In genomic region chr9:128893354-128893753, GRCh38 we compare ENCODE assay signal across 13 cellular contexts. TPM values are rescaled to one million over a fixed set of nuclear protein-coding genes. Genes with fewer than 3 reads are reported as not detected.
DNase-seq lines count a peak whose midpoint lies in the region; ATAC-seq, FAIRE-seq and TF ChIP-seq lines count a peak whose summit lies in the region.
"Had no signal": no experiment of that assay in that cellular context is flagged by ENCODE, and none has a peak within 500 bp of the region (broad histone marks: within the 10 kb centered on the region; RNA-seq: fewer than 3 reads in every experiment).

No MANE protein-coding gene starts in this region.

- 80% methylated on average over 6 of the region's 8 CpGs for WGBS in right lobe of liver (ENCODE audit: insufficient coverage, low coverage, low lambda C conversion rate, missing lambda C conversion rate)
- WGBS in HepG2 (ENCODE audit: low lambda C conversion rate), result 100% methylated on average over 8 of the region's 8 CpGs

- no peaks in the 10 kb centered on the region for H3K9me3 Mint-ChIP-seq in natural killer cell

- CTCF ChIA-PET in HepG2 (lab: Yijun Ruan, JAX; ENCODE audit: low intra/inter-chr PET ratio, low total read pairs), result no interaction called here
- CTCF ChIA-PET in OCI-LY7 (lab: Charles Lee; ENCODE audit: unreplicated experiment), result no interaction called here

- H3K27ac Mint-ChIP-seq in natural killer cell, result peak overlapping the region; percentile 85 to 95

- TF ChIP-seq CTCF in right lobe of liver (IDR thresholded peaks at IDR 0.05) (no peak), HepG2 (CRISPR knock-in tag; IDR thresholded peaks at IDR 0.05) (no peak), natural killer cell (IDR thresholded peaks at IDR 0.05) (no peak), vagina (IDR thresholded peaks at IDR 0.05) (no peak), OCI-LY7 (conservative IDR thresholded peaks at IDR 0.05; ENCODE audit: low read length) (no peak)

- TF ChIP-seq EP300 in HepG2 (IDR thresholded peaks at IDR 0.05; ENCODE audit: low read depth in 2 of 2, low read length in 2 of 2), result no peak
- TF ChIP-seq EP300 in HepG2 (CRISPR knock-in tag; IDR thresholded peaks at IDR 0.05; ENCODE audit: borderline replicate concordance), result no peak

- peaks cover 47 to 68% of the 10 kb centered on the region in 2 donors for H3K4me1 Mint-ChIP-seq in natural killer cell

- no peaks in the 10 kb centered on the region for H3K27me3 ChIP-seq in right lobe of liver
- H3K27me3 ChIP-seq in HepG2 (ENCODE audit: control insufficient read depth in 1 of 2, insufficient read depth in 2 of 2, low read length in 2 of 2), result no peaks in the 10 kb centered on the region
- no peaks in the 10 kb centered on the region for H3K27me3 ChIP-seq in vagina
- H3K27me3 ChIP-seq: SJSA1 had no signal

- H3K4me3 Mint-ChIP-seq in natural killer cell, result peak overlapping the region; percentile 38
- H3K4me3 Mint-ChIP-seq: CD14-positive monocyte had no signal

- H4K20me1 ChIP-seq in HepG2 (ENCODE audit: insufficient read depth, low read length), result no peaks in the 10 kb centered on the region
- no peaks in the 10 kb centered on the region for H4K20me1 ChIP-seq in OCI-LY7 (ENCODE audit: insufficient read depth, low read length)

- no peaks in the 10 kb centered on the region for H3K9me3 ChIP-seq in right lobe of liver
- H3K9me3 ChIP-seq in HepG2 (ENCODE audit: low read length), result no peaks in the 10 kb centered on the region
- H3K9me3 ChIP-seq in vagina, result no peaks in the 10 kb centered on the region
- no peaks in the 10 kb centered on the region for H3K9me3 ChIP-seq in OCI-LY7 (ENCODE audit: low read length)
- H3K9me3 ChIP-seq: SJSA1 had no signal

- H3K9me2 ChIP-seq in OCI-LY7 (ENCODE audit: insufficient read depth, low read length), result no peaks in the 10 kb centered on the region

- in situ Hi-C loops in HepG2 (cut with HindIII; ENCODE audit: extremely low pct_ligation_motif_present, low pct_unique_long_range_greater_than_20kb), result no loop called here

- no peaks in the 10 kb centered on the region for H3K27me3 Mint-ChIP-seq in natural killer cell (ENCODE audit: low read depth in 2 of 2)

- H3K9ac ChIP-seq in HepG2 (ENCODE audit: insufficient read depth, low read depth, low read length), result no peak overlapping the region
- H3K9ac ChIP-seq: parathyroid adenoma had no signal

- no peak for ATAC-seq in right lobe of liver
- no peak for ATAC-seq in HepG2
- ATAC-seq in natural killer cell, result peak in 1 of 3 donors; percentile 24

- DNase-seq in right lobe of liver (no peak), HepG2 (ENCODE audit: low spot score) (no peak), natural killer cell (no peak), vagina (ENCODE audit: extremely low spot score in 2 of 2) (no peak), OCI-LY7 (ENCODE audit: low spot score) (no peak), germinal center (ENCODE audit: low spot score) (no peak), NCI-H524 treated with DMSO at 0.1 percent for 48 hours (lab: John Stamatoyannopoulos, UW) (no peak)
- DNase-seq: activated CD8-positive, alpha-beta memory T cell treated with anti-CD3 and anti-CD28 coated beads for 24 hours; NCI-H2107 had no signal

- H2AFZ ChIP-seq in HepG2 (ENCODE audit: low read length), result no peak overlapping the region
- H2AFZ ChIP-seq in OCI-LY7 (ENCODE audit: low read length), result no peak overlapping the region

- H3K79me2 ChIP-seq in HepG2 (ENCODE audit: insufficient read depth, low read length) (peaks cover 13% of the 10 kb centered on the region), OCI-LY7 (ENCODE audit: insufficient read depth, low read depth, low read length) (no peaks in the 10 kb centered on the region)

- BruUV-seq in HepG2 (replicated peaks; lab: Mats Ljungman, UMichigan) (no TSS peak), OCI-LY7 (replicated peaks; lab: Mats Ljungman, UMichigan) (no TSS peak)

- H3K27ac ChIP-seq in right lobe of liver (peak overlapping the region; percentile 46 to 69 (median 63)), HepG2 (ENCODE audit: extremely low read length, insufficient read depth, low read length) (no peak overlapping the region), cingulate gyrus (ENCODE audit: low read depth, low read length) (peak overlapping the region; percentile 98), vagina (peak overlapping the region; percentile 97), OCI-LY7 (ENCODE audit: low read depth, low read length, poor library complexity, severe bottlenecking) (no peak overlapping the region)

- H3K4me1 ChIP-seq in right lobe of liver (peaks cover 0 to 13% (median 6%) of the 10 kb centered on the region in 4 donors), HepG2 (ENCODE audit: insufficient read depth, low read length) (no peaks in the 10 kb centered on the region), vagina (peaks cover 78% of the 10 kb centered on the region), OCI-LY7 (ENCODE audit: insufficient read depth, low read length, poor library complexity, severe bottlenecking) (peaks cover 7% of the 10 kb centered on the region)
- H3K4me1 ChIP-seq: parathyroid adenoma had no signal

- POLR2A ChIA-PET in HepG2 (lab: Yijun Ruan, JAX), result no interaction called here
- POLR2A ChIA-PET in OCI-LY7 (lab: Charles Lee), result no interaction called here

- H3K36me3 Mint-ChIP-seq in natural killer cell, result no peaks in the 10 kb centered on the region

- TF ChIP-seq RAD21 in HepG2 (CRISPR knock-in tag; IDR thresholded peaks at IDR 0.05), result no peak

- H3K4me2 ChIP-seq in HepG2 (ENCODE audit: low read depth, low read length), result no peak overlapping the region
- no peak overlapping the region for H3K4me2 ChIP-seq in OCI-LY7 (ENCODE audit: low read length)

- H3K36me3 ChIP-seq in right lobe of liver (peaks cover 0 to 6% (median 5%) of the 10 kb centered on the region in 4 donors), HepG2 (replicated peaks in 1 of 2; ENCODE audit: control insufficient read depth in 1 of 2, insufficient read depth in 2 of 2, low read length in 2 of 2) (peaks cover 20 to 67% of the 10 kb centered on the region in 2 experiments; a peak in 4 of 5 replicates), vagina (peaks cover 0 to 27% of the 10 kb centered on the region in 2 donors), OCI-LY7 (ENCODE audit: insufficient read depth, low read length) (peaks cover 82% of the 10 kb centered on the region)

- no peak for TF ChIP-seq POLR2A in right lobe of liver (IDR thresholded peaks at IDR 0.05)
- TF ChIP-seq POLR2A in HepG2 (IDR thresholded peaks at IDR 0.05; ENCODE audit: insufficient read depth in 1 of 2, low read depth in 2 of 2, low read length in 2 of 2), result no peak
- no peak for TF ChIP-seq POLR2A in vagina (IDR thresholded peaks at IDR 0.05)

- intact Hi-C loops in right lobe of liver (cut with DNase I), result no loop called here
- intact Hi-C loops in HepG2 (cut with micrococcal nuclease; ENCODE audit: unreplicated experiment), result no loop called here
- intact Hi-C loops in natural killer cell (cut with micrococcal nuclease), result no loop called here
- intact Hi-C loops in vagina (cut with DNase I), result no loop called here
- intact Hi-C loops in OCI-LY7 (cut with micrococcal nuclease; ENCODE audit: unreplicated experiment), result no loop called here

- no peak for FAIRE-seq in HepG2 (lab: Jason Lieb, UNC)

- H3K4me3 ChIP-seq in right lobe of liver (no peak overlapping the region), HepG2 (replicated peaks in 1 of 3; ENCODE audit: insufficient read depth in 1 of 3, low read depth in 2 of 3, low read length in 3 of 3) (no peak overlapping the region), vagina (no peak overlapping the region), OCI-LY7 (ENCODE audit: low read depth, low read length, poor library complexity, severe bottlenecking) (no peak overlapping the region)
- H3K4me3 ChIP-seq: SJSA1 had no signal

RNA-seq across cellular contexts. Expression of gene LRRC8A, which starts 11.4 kb away (rescaled TPM):
- total RNA-seq in right lobe of liver, result 10 to 100 TPM in 5 of 6 experiments, 1 to 10 TPM in 1; 8.6 to 46.1 (median 22.1) TPM
- 10.0 and 16.1 TPM in 2 replicates for total RNA-seq in HepG2 (2016; rRNA removed; fragmentation: Illumina TruSeq; extraction: Trizol)
- 3.1 and 3.7 TPM in 2 replicates for total RNA-seq in HepG2 (2016; cell fraction: cytosol; rRNA removed; fragmentation: Illumina TruSeq; extraction: Trizol; ENCODE audit: low read depth)
- total RNA-seq in HepG2 (2016; cell fraction: insoluble cytoplasmic fraction; rRNA removed; fragmentation: Illumina TruSeq; extraction: Trizol), result 8.4 and 15.9 TPM in 2 replicates
- total RNA-seq in HepG2 (2016; cell fraction: membrane; rRNA removed; fragmentation: Illumina TruSeq; extraction: Trizol), result 12.4 and 13.1 TPM in 2 replicates
- total RNA-seq in HepG2 (2016; cell fraction: nucleus; rRNA removed; fragmentation: Illumina TruSeq; extraction: Trizol), result 13.9 and 14.0 TPM in 2 replicates
- 40.6 and 44.8 TPM in 2 replicates for polyA plus RNA-seq in HepG2 (2011; rRNA removed)
- 38.4 and 46.2 TPM in 2 replicates for polyA plus RNA-seq in HepG2 (2011; cell fraction: cytosol; rRNA removed)
- polyA plus RNA-seq in HepG2 (2011; cell fraction: nucleus; rRNA removed), result 29.0 and 30.1 TPM in 2 replicates
- polyA plus RNA-seq in HepG2 (2012), result 15.7 and 19.9 TPM in 2 replicates
- polyA plus RNA-seq in HepG2 (2016; cell fraction: cytosol; fragmentation: Illumina TruSeq; extraction: Trizol; ENCODE audit: low read depth), result 2.4 and 2.7 TPM in 2 replicates
- polyA plus RNA-seq in HepG2 (2016; cell fraction: insoluble cytoplasmic fraction; fragmentation: Illumina TruSeq; extraction: Trizol; ENCODE audit: low read depth), result 9.1 and 10.7 TPM in 2 replicates
- 9.0 and 9.9 TPM in 2 replicates for polyA plus RNA-seq in HepG2 (2016; cell fraction: membrane; fragmentation: Illumina TruSeq; extraction: Trizol; ENCODE audit: low read depth)
- 19.9 and 20.5 TPM in 2 replicates for polyA plus RNA-seq in HepG2 (2016; cell fraction: nucleus; fragmentation: Illumina TruSeq; extraction: Trizol; ENCODE audit: insufficient read depth, low read depth)
- polyA minus RNA-seq in HepG2 (2011; rRNA and poly(A)+ RNA removed; ENCODE audit: low replicate concordance), result 77.3 and 88.9 TPM in 2 replicates
- 24.8 and 26.8 TPM in 2 replicates for polyA minus RNA-seq in HepG2 (2011; cell fraction: cytosol; rRNA and poly(A)+ RNA removed)
- 14.4 TPM in 2 replicates for polyA minus RNA-seq in HepG2 (2011; cell fraction: nucleus; rRNA and poly(A)+ RNA removed)
- 10 to 100 TPM; 60.0 to 82.9 (median 67.9) TPM for total RNA-seq in natural killer cell
- total RNA-seq in vagina, result 110 TPM
- total RNA-seq in OCI-LY7 (2014; rRNA removed; shearing (Covaris generic)), result 20.0 and 26.9 TPM in 2 replicates
- 21.0 and 22.9 TPM in 2 replicates for total RNA-seq in OCI-LY7 (2022)

RNA-seq across cellular contexts. Expression of gene KYAT1, which starts 11.6 kb away (rescaled TPM):
- total RNA-seq in right lobe of liver (10 to 100 TPM in 4 of 6 experiments, 1 to 10 TPM in 2; 7.2 to 12.7 (median 10.4) TPM), HepG2 (2016; rRNA removed; fragmentation: Illumina TruSeq; extraction: Trizol) (5.6 and 9.2 TPM in 2 replicates), natural killer cell (10 to 100 TPM in 1 of 3 donors, 1 to 10 TPM in 2; 8.9 to 11.3 (median 9.1) TPM), vagina (11.0 TPM), OCI-LY7 (2022) (28.3 and 34.5 TPM in 2 replicates)
- 2.0 and 2.8 TPM in 2 replicates for total RNA-seq in HepG2 (2016; cell fraction: cytosol; rRNA removed; fragmentation: Illumina TruSeq; extraction: Trizol; ENCODE audit: low read depth)
- 6.1 and 10.3 TPM in 2 replicates for total RNA-seq in HepG2 (2016; cell fraction: insoluble cytoplasmic fraction; rRNA removed; fragmentation: Illumina TruSeq; extraction: Trizol)
- total RNA-seq in HepG2 (2016; cell fraction: membrane; rRNA removed; fragmentation: Illumina TruSeq; extraction: Trizol), result 3.5 and 4.0 TPM in 2 replicates
- total RNA-seq in HepG2 (2016; cell fraction: nucleus; rRNA removed; fragmentation: Illumina TruSeq; extraction: Trizol), result 13.5 and 14.4 TPM in 2 replicates
- 46.5 and 58.4 TPM in 2 replicates for polyA plus RNA-seq in HepG2 (2011; rRNA removed)
- polyA plus RNA-seq in HepG2 (2011; cell fraction: cytosol; rRNA removed), result 22.3 and 28.7 TPM in 2 replicates
- 274 and 317 TPM in 2 replicates for polyA plus RNA-seq in HepG2 (2011; cell fraction: nucleus; rRNA removed)
- polyA plus RNA-seq in HepG2 (2012), result 22.3 and 32.9 TPM in 2 replicates
- polyA plus RNA-seq in HepG2 (2016; cell fraction: cytosol; fragmentation: Illumina TruSeq; extraction: Trizol; ENCODE audit: low read depth), result 1.4 and 1.9 TPM in 2 replicates
- polyA plus RNA-seq in HepG2 (2016; cell fraction: insoluble cytoplasmic fraction; fragmentation: Illumina TruSeq; extraction: Trizol; ENCODE audit: low read depth), result 4.9 and 6.1 TPM in 2 replicates
- 1.7 and 2.4 TPM in 2 replicates for polyA plus RNA-seq in HepG2 (2016; cell fraction: membrane; fragmentation: Illumina TruSeq; extraction: Trizol; ENCODE audit: low read depth)
- 34.5 and 36.6 TPM in 2 replicates for polyA plus RNA-seq in HepG2 (2016; cell fraction: nucleus; fragmentation: Illumina TruSeq; extraction: Trizol; ENCODE audit: insufficient read depth, low read depth)
- polyA minus RNA-seq in HepG2 (2011; rRNA and poly(A)+ RNA removed; ENCODE audit: low replicate concordance), result 38.2 and 47.2 TPM in 2 replicates
- polyA minus RNA-seq in HepG2 (2011; cell fraction: cytosol; rRNA and poly(A)+ RNA removed), result 9.3 and 15.4 TPM in 2 replicates
- 48.0 and 50.7 TPM in 2 replicates for polyA minus RNA-seq in HepG2 (2011; cell fraction: nucleus; rRNA and poly(A)+ RNA removed)
- total RNA-seq in OCI-LY7 (2014; rRNA removed; shearing (Covaris generic)), result 38.2 and 44.7 TPM in 2 replicates

RNA-seq across cellular contexts. Expression of gene PHYHD1, which starts 27.4 kb away (rescaled TPM):
- total RNA-seq in right lobe of liver, result 10 to 100 TPM; 14.0 to 69.7 (median 38.2) TPM
- 10.6 and 12.3 TPM in 2 replicates for total RNA-seq in HepG2 (2016; rRNA removed; fragmentation: Illumina TruSeq; extraction: Trizol)
- total RNA-seq in HepG2 (2016; cell fraction: cytosol; rRNA removed; fragmentation: Illumina TruSeq; extraction: Trizol; ENCODE audit: low read depth), result 3.5 and 4.7 TPM in 2 replicates
- total RNA-seq in HepG2 (2016; cell fraction: insoluble cytoplasmic fraction; rRNA removed; fragmentation: Illumina TruSeq; extraction: Trizol), result 10.3 and 13.2 TPM in 2 replicates
- total RNA-seq in HepG2 (2016; cell fraction: membrane; rRNA removed; fragmentation: Illumina TruSeq; extraction: Trizol), result 4.2 and 5.2 TPM in 2 replicates
- 5.8 and 8.2 TPM in 2 replicates for total RNA-seq in HepG2 (2016; cell fraction: nucleus; rRNA removed; fragmentation: Illumina TruSeq; extraction: Trizol)
- 19.6 and 25.3 TPM in 2 replicates for polyA plus RNA-seq in HepG2 (2011; rRNA removed)
- polyA plus RNA-seq in HepG2 (2011; cell fraction: cytosol; rRNA removed), result 12.8 and 20.7 TPM in 2 replicates
- 28.7 and 34.3 TPM in 2 replicates for polyA plus RNA-seq in HepG2 (2011; cell fraction: nucleus; rRNA removed)
- polyA plus RNA-seq in HepG2 (2012), result 9.6 and 13.5 TPM in 2 replicates
- polyA plus RNA-seq in HepG2 (2016; cell fraction: cytosol; fragmentation: Illumina TruSeq; extraction: Trizol; ENCODE audit: low read depth), result 7.3 and 8.5 TPM in 2 replicates
- 21.0 and 23.6 TPM in 2 replicates for polyA plus RNA-seq in HepG2 (2016; cell fraction: insoluble cytoplasmic fraction; fragmentation: Illumina TruSeq; extraction: Trizol; ENCODE audit: low read depth)
- 8.2 and 8.9 TPM in 2 replicates for polyA plus RNA-seq in HepG2 (2016; cell fraction: membrane; fragmentation: Illumina TruSeq; extraction: Trizol; ENCODE audit: low read depth)
- polyA plus RNA-seq in HepG2 (2016; cell fraction: nucleus; fragmentation: Illumina TruSeq; extraction: Trizol; ENCODE audit: insufficient read depth, low read depth), result 16.5 and 23.5 TPM in 2 replicates
- 0.89 and 32.1 TPM in 2 replicates for polyA minus RNA-seq in HepG2 (2011; rRNA and poly(A)+ RNA removed; ENCODE audit: low replicate concordance)
- polyA minus RNA-seq in HepG2 (2011; cell fraction: cytosol; rRNA and poly(A)+ RNA removed), result 12.7 and 13.2 TPM in 2 replicates
- 10.7 and 15.2 TPM in 2 replicates for polyA minus RNA-seq in HepG2 (2011; cell fraction: nucleus; rRNA and poly(A)+ RNA removed)
- 1 to 10 TPM; 5.4 to 6.0 (median 5.4) TPM for total RNA-seq in natural killer cell
- 23.6 TPM for total RNA-seq in vagina
- 69.0 and 83.5 TPM in 2 replicates for total RNA-seq in OCI-LY7 (2014; rRNA removed; shearing (Covaris generic))
- total RNA-seq in OCI-LY7 (2022), result 132 and 150 TPM in 2 replicates
- total RNA-seq: SJSA1 had no signal
- polyA plus RNA-seq: CD14-positive monocyte had no signal

RNA-seq across cellular contexts. Expression of gene DOLK, which starts 54.0 kb away (rescaled TPM):
- total RNA-seq in right lobe of liver, result 10 to 100 TPM in 2 of 6 experiments, 1 to 10 TPM in 4; 6.6 to 17.3 (median 8.4) TPM
- total RNA-seq in HepG2 (2016; rRNA removed; fragmentation: Illumina TruSeq; extraction: Trizol), result 10.3 and 18.7 TPM in 2 replicates
- 3.1 and 3.7 TPM in 2 replicates for total RNA-seq in HepG2 (2016; cell fraction: cytosol; rRNA removed; fragmentation: Illumina TruSeq; extraction: Trizol; ENCODE audit: low read depth)
- total RNA-seq in HepG2 (2016; cell fraction: insoluble cytoplasmic fraction; rRNA removed; fragmentation: Illumina TruSeq; extraction: Trizol), result 11.0 and 19.4 TPM in 2 replicates
- total RNA-seq in HepG2 (2016; cell fraction: membrane; rRNA removed; fragmentation: Illumina TruSeq; extraction: Trizol), result 7.5 and 9.2 TPM in 2 replicates
- total RNA-seq in HepG2 (2016; cell fraction: nucleus; rRNA removed; fragmentation: Illumina TruSeq; extraction: Trizol), result 18.0 and 18.2 TPM in 2 replicates
- polyA plus RNA-seq in HepG2 (2011; rRNA removed), result 15.4 and 19.2 TPM in 2 replicates
- polyA plus RNA-seq in HepG2 (2011; cell fraction: cytosol; rRNA removed), result 20.0 and 23.0 TPM in 2 replicates
- polyA plus RNA-seq in HepG2 (2011; cell fraction: nucleus; rRNA removed), result 7.1 TPM in 2 replicates
- 10.1 and 10.3 TPM in 2 replicates for polyA plus RNA-seq in HepG2 (2012)
- polyA plus RNA-seq in HepG2 (2016; cell fraction: cytosol; fragmentation: Illumina TruSeq; extraction: Trizol; ENCODE audit: low read depth), result 2.6 and 4.0 TPM in 2 replicates
- polyA plus RNA-seq in HepG2 (2016; cell fraction: insoluble cytoplasmic fraction; fragmentation: Illumina TruSeq; extraction: Trizol; ENCODE audit: low read depth), result 10.6 and 11.1 TPM in 2 replicates
- 5.2 and 6.9 TPM in 2 replicates for polyA plus RNA-seq in HepG2 (2016; cell fraction: membrane; fragmentation: Illumina TruSeq; extraction: Trizol; ENCODE audit: low read depth)
- polyA plus RNA-seq in HepG2 (2016; cell fraction: nucleus; fragmentation: Illumina TruSeq; extraction: Trizol; ENCODE audit: insufficient read depth, low read depth), result 23.1 and 24.2 TPM in 2 replicates
- 61.1 and 98.9 TPM in 2 replicates for polyA minus RNA-seq in HepG2 (2011; rRNA and poly(A)+ RNA removed; ENCODE audit: low replicate concordance)
- polyA minus RNA-seq in HepG2 (2011; cell fraction: cytosol; rRNA and poly(A)+ RNA removed), result 10.9 and 12.8 TPM in 2 replicates
- polyA minus RNA-seq in HepG2 (2011; cell fraction: nucleus; rRNA and poly(A)+ RNA removed), result 16.7 and 17.8 TPM in 2 replicates
- 1 to 10 TPM; 4.8 to 8.9 (median 6.7) TPM for total RNA-seq in natural killer cell
- total RNA-seq in vagina, result 8.1 TPM
- total RNA-seq in OCI-LY7 (2014; rRNA removed; shearing (Covaris generic)), result 9.6 and 11.2 TPM in 2 replicates
- 5.1 and 5.8 TPM in 2 replicates for total RNA-seq in OCI-LY7 (2022)

RNA-seq across cellular contexts. Expression of gene NUP188, which starts 54.1 kb away (rescaled TPM):
- 10 to 100 TPM; 10.5 to 18.7 (median 15.6) TPM for total RNA-seq in right lobe of liver
- total RNA-seq in HepG2 (2016; rRNA removed; fragmentation: Illumina TruSeq; extraction: Trizol), result 38.5 and 54.1 TPM in 2 replicates
- 8.2 and 12.6 TPM in 2 replicates for total RNA-seq in HepG2 (2016; cell fraction: cytosol; rRNA removed; fragmentation: Illumina TruSeq; extraction: Trizol; ENCODE audit: low read depth)
- total RNA-seq in HepG2 (2016; cell fraction: insoluble cytoplasmic fraction; rRNA removed; fragmentation: Illumina TruSeq; extraction: Trizol), result 35.5 and 47.1 TPM in 2 replicates
- 10.3 and 12.4 TPM in 2 replicates for total RNA-seq in HepG2 (2016; cell fraction: membrane; rRNA removed; fragmentation: Illumina TruSeq; extraction: Trizol)
- total RNA-seq in HepG2 (2016; cell fraction: nucleus; rRNA removed; fragmentation: Illumina TruSeq; extraction: Trizol), result 52.4 and 56.0 TPM in 2 replicates
- 28.0 and 31.5 TPM in 2 replicates for polyA plus RNA-seq in HepG2 (2011; rRNA removed)
- polyA plus RNA-seq in HepG2 (2011; cell fraction: cytosol; rRNA removed), result 30.7 and 31.2 TPM in 2 replicates
- 80.5 and 92.3 TPM in 2 replicates for polyA plus RNA-seq in HepG2 (2011; cell fraction: nucleus; rRNA removed)
- 31.1 and 32.6 TPM in 2 replicates for polyA plus RNA-seq in HepG2 (2012)
- polyA plus RNA-seq in HepG2 (2016; cell fraction: cytosol; fragmentation: Illumina TruSeq; extraction: Trizol; ENCODE audit: low read depth), result 1.6 and 2.1 TPM in 2 replicates
- polyA plus RNA-seq in HepG2 (2016; cell fraction: insoluble cytoplasmic fraction; fragmentation: Illumina TruSeq; extraction: Trizol; ENCODE audit: low read depth), result 27.2 and 38.0 TPM in 2 replicates
- polyA plus RNA-seq in HepG2 (2016; cell fraction: membrane; fragmentation: Illumina TruSeq; extraction: Trizol; ENCODE audit: low read depth), result 3.8 and 4.7 TPM in 2 replicates
- 55.8 and 60.8 TPM in 2 replicates for polyA plus RNA-seq in HepG2 (2016; cell fraction: nucleus; fragmentation: Illumina TruSeq; extraction: Trizol; ENCODE audit: insufficient read depth, low read depth)
- 177 and 560 TPM in 2 replicates for polyA minus RNA-seq in HepG2 (2011; rRNA and poly(A)+ RNA removed; ENCODE audit: low replicate concordance)
- polyA minus RNA-seq in HepG2 (2011; cell fraction: cytosol; rRNA and poly(A)+ RNA removed), result 51.6 and 71.1 TPM in 2 replicates
- 71.8 and 93.1 TPM in 2 replicates for polyA minus RNA-seq in HepG2 (2011; cell fraction: nucleus; rRNA and poly(A)+ RNA removed)
- total RNA-seq in natural killer cell, result 10 to 100 TPM; 53.9 to 66.4 (median 58.3) TPM
- 69.0 TPM for total RNA-seq in vagina
- total RNA-seq in OCI-LY7 (2014; rRNA removed; shearing (Covaris generic)), result 70.5 and 73.6 TPM in 2 replicates
- total RNA-seq in OCI-LY7 (2022), result 83.8 and 91.6 TPM in 2 replicates

Comparison
In these comparisons a context has a peak if more than half of its experiments do, and no peak if none do; other contexts are left out.
1. H3K27ac ChIP-seq: peak in right lobe of liver (3 of 3), cingulate gyrus (single experiment) and vagina (single experiment); none in HepG2 (single experiment) and OCI-LY7 (single experiment).